ENCODE assay signal across 1 cellular context in genomic region chr22:49936018-49936972, GRCh38.
TF ChIP-seq lines count a peak whose summit lies in the region.

No MANE protein-coding gene starts in this region.

TF ChIP-seq in GM12878, 131 proteins besides CTCF, POLR2A, EP300 and RAD21 (continued from another document):
- TF ChIP-seq PKNOX1 (IDR thresholded peaks at IDR 0.05) (no peak), HCFC1 (IDR thresholded peaks at IDR 0.05; ENCODE audit: low read length) (no peak), IKZF1 (conservative IDR thresholded peaks at IDR 0.05) (peak; percentile 95), JUND (IDR thresholded peaks at IDR 0.05; ENCODE audit: low read depth, low read length) (0 out of 2 replicates have a peak, but pooled peaks have one; percentile 28), POLR2AphosphoS2 (IDR thresholded peaks at IDR 0.05; ENCODE audit: low read depth, low read length) (peak; percentile 47; the same call in 1 of the 2 replicates), TCF3 (IDR thresholded peaks at IDR 0.05; ENCODE audit: borderline replicate concordance, insufficient read depth, low read depth, low read length) (no peak), SPI1 (IDR thresholded peaks at IDR 0.05; ENCODE audit: borderline replicate concordance, insufficient read depth, low read depth, low read length) (no peak), E2F4 (IDR thresholded peaks at IDR 0.05; ENCODE audit: low read depth, low read length) (no peak), MAX (IDR thresholded peaks at IDR 0.05; ENCODE audit: low read depth, low read length) (no peak), TCF12 (IDR thresholded peaks at IDR 0.05; ENCODE audit: low read depth, low read length) (peak; percentile 86), SREBF1 (IDR thresholded peaks at IDR 0.05; ENCODE audit: low read length) (no peak), SRF (IDR thresholded peaks at IDR 0.05; ENCODE audit: low read depth in 2 of 2, low read length in 2 of 2) (0 out of 4 replicates have a peak, but pooled peaks of 1 of the 2 experiments have one; percentile 21), RCOR1 (conservative IDR thresholded peaks at IDR 0.05; ENCODE audit: low read depth, low read length) (no peak), POLR2AphosphoS5 (IDR thresholded peaks at IDR 0.05; ENCODE audit: low read length) (no peak), IKZF2 (IDR thresholded peaks at IDR 0.05) (peak; percentile 78 to 82), RELB (IDR thresholded peaks at IDR 0.05; ENCODE audit: low read depth) (peak; percentile 80; the same call in 1 of the 2 replicates)
